In the genomic region with DNA sequence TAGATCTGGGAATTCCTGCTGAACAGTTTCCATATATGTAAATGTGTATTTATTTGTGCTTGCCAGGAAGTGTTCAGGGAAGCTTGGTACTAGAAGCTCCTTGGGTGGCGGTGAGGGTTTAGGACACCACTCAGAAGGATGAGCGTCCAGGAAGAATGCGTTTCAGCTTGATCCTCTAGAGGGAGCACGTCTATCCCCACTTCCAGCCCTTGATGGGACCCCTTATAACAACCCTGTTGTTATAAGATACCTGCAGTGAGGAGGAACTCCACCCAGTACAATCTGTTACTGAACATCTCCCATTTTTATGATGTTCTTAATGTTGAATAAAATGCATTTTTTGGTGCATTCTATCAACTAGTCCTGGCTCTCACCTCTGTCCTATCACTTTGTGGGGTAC, we compare ENCODE assay signal across 10 cellular contexts.
DNase-seq lines count a peak whose midpoint lies in the region; ATAC-seq and TF ChIP-seq lines count a peak whose summit lies in the region.
"Had no signal": no experiment of that assay in that cellular context is flagged by ENCODE, and none has a peak within 500 bp of the region (broad histone marks: within the 10 kb centered on the region; RNA-seq: fewer than 3 reads in every experiment).

No MANE protein-coding gene starts in this region.

- H3K4me3 ChIP-seq in HCT116 (replicated peaks in 1 of 2; ENCODE audit: low read depth in 1 of 2, low read length in 2 of 2) (no peak overlapping the region), kidney epithelial cell (ENCODE audit: low read depth, low read length) (no peak overlapping the region), suprapubic skin (no peak overlapping the region)
- H3K4me3 ChIP-seq: sigmoid colon had no signal

- H3K27ac ChIP-seq in HCT116 (ENCODE audit: low read depth, low read length) (no peak overlapping the region), suprapubic skin (no peak overlapping the region)
- H3K27ac ChIP-seq: sigmoid colon had no signal

- no peaks in the 10 kb centered on the region for H3K4me1 ChIP-seq in HCT116 (ENCODE audit: control insufficient read depth in 1 of 2, insufficient read depth in 2 of 2, low read length in 2 of 2)
- H3K4me1 ChIP-seq in suprapubic skin, result no peaks in the 10 kb centered on the region
- H3K4me1 ChIP-seq: sigmoid colon had no signal

- intact Hi-C loops in Calu3 (cut with micrococcal nuclease; ENCODE audit: unreplicated experiment), result no loop called here
- intact Hi-C loops in HCT116 (cut with micrococcal nuclease), result no loop called here
- intact Hi-C loops in activated T-helper 1 cell treated with anti-CD3 and anti-CD28 coated beads, Interleukin-12 subunit alpha, Interleukin-12 subunit beta, Interleukin-2, Interleukin-4 antibody, amounts not matched to agents 30 ng/mL and 10 ng/mL and 1 ng/mL, durations not matched to agents 14 hours and 24 hours and 36 hours (cut with micrococcal nuclease), result no loop called here
- intact Hi-C loops in activated T-helper 2 cell treated with anti-CD3 and anti-CD28 coated beads, Interferon-gamma antibody, Interleukin-2, Interleukin-4, amounts not matched to agents 10 μg/mL and 5 μg/mL and 100 μg/mL, durations not matched to agents 14 hours and 24 hours and 36 hours (cut with micrococcal nuclease), result loop anchor here (5.0 kb wide), 2 partner anchors 37 to 242 kb away; no protein-coding TSS in a partner anchor

- DNase-seq in Calu3, result no peak
- DNase-seq in HCT116 (ENCODE audit: low read depth, low spot score), result no peak
- DNase-seq in activated T-helper 1 cell treated with anti-CD3 and anti-CD28 coated beads, Interleukin-12 subunit alpha, Interleukin-12 subunit beta, Interleukin-2, Interleukin-4 antibody, amounts not matched to agents 30 ng/mL and 10 ng/mL and 1 ng/mL, durations not matched to agents 14 hours and 24 hours and 36 hours (ENCODE audit: low spot score), result no peak
- DNase-seq in kidney epithelial cell (ENCODE audit: low read depth), result no peak
- no peak for DNase-seq in activated T-helper 2 cell treated with anti-CD3 and anti-CD28 coated beads, Interferon-gamma antibody, Interleukin-2, Interleukin-4, amounts not matched to agents 10 μg/mL and 5 μg/mL and 100 μg/mL, durations not matched to agents 14 hours and 24 hours and 36 hours (ENCODE audit: low spot score)
- no peak for DNase-seq in suprapubic skin (ENCODE audit: low spot score in 2 of 2)
- no peak for DNase-seq in stimulated activated CD4-positive, alpha-beta T cell treated with anti-CD3 and anti-CD28 coated beads, Interleukin-2, amount 100 ng/mL, for 24 hours
- DNase-seq: NCI-H2029 treated with DMSO at 0.1 percent for 48 hours, sigmoid colon had no signal

- no peaks in the 10 kb centered on the region for H3K27me3 ChIP-seq in HCT116 (ENCODE audit: insufficient read depth, low read length)
- no peaks in the 10 kb centered on the region for H3K27me3 ChIP-seq in kidney epithelial cell (ENCODE audit: control insufficient read depth, insufficient read depth, low read length)
- no peaks in the 10 kb centered on the region for H3K27me3 ChIP-seq in suprapubic skin
- H3K27me3 ChIP-seq: sigmoid colon had no signal

- H3K27me3 Mint-ChIP-seq in Calu3 (ENCODE audit: unreplicated experiment), result no peaks in the 10 kb centered on the region
- H3K27me3 Mint-ChIP-seq in activated T-helper 1 cell treated with anti-CD3 and anti-CD28 coated beads, Interleukin-12 subunit alpha, Interleukin-12 subunit beta, Interleukin-2, Interleukin-4 antibody, amounts not matched to agents 30 ng/mL and 10 ng/mL and 1 ng/mL, durations not matched to agents 14 hours and 24 hours and 36 hours (ENCODE audit: insufficient read depth), result no peaks in the 10 kb centered on the region
- H3K27me3 Mint-ChIP-seq in activated T-helper 2 cell treated with anti-CD3 and anti-CD28 coated beads, Interferon-gamma antibody, Interleukin-2, Interleukin-4, amounts not matched to agents 10 μg/mL and 5 μg/mL and 100 μg/mL, durations not matched to agents 14 hours and 24 hours and 36 hours (ENCODE audit: low read depth), result no peaks in the 10 kb centered on the region

- H3K36me3 ChIP-seq in HCT116 (ENCODE audit: control insufficient read depth in 1 of 2, insufficient read depth in 2 of 2, low read length in 2 of 2) (no peaks in the 10 kb centered on the region), kidney epithelial cell (ENCODE audit: control insufficient read depth, insufficient read depth, low read length) (no peaks in the 10 kb centered on the region), suprapubic skin (no peaks in the 10 kb centered on the region)
- H3K36me3 ChIP-seq: sigmoid colon had no signal

- TF ChIP-seq RAD21 in HCT116 (IDR thresholded peaks at IDR 0.05; ENCODE audit: low read depth), result peak; percentile 42; the same call in 1 of the 2 replicates

- peak; percentile 13 for TF ChIP-seq CTCF in Calu3 (IDR thresholded peaks at IDR 0.05; ENCODE audit: unreplicated experiment)
- peak; percentile 33 to 75 (median 72); a peak in 5 of 6 replicates for TF ChIP-seq CTCF in HCT116 (IDR thresholded peaks at IDR 0.05 in 2 of 3, conservative IDR thresholded peaks at IDR 0.05 in 1 of 3; ENCODE audit: borderline replicate concordance in 1 of 3, insufficient read depth in 1 of 3, low read depth in 2 of 3, low read length in 2 of 3)
- TF ChIP-seq CTCF in kidney epithelial cell (IDR thresholded peaks at IDR 0.05; ENCODE audit: insufficient read depth, low read length, poor library complexity, severe bottlenecking), result peak; percentile 42
- no peak for TF ChIP-seq CTCF in suprapubic skin (IDR thresholded peaks at IDR 0.05)

- H3K27ac Mint-ChIP-seq in Calu3 (ENCODE audit: unreplicated experiment), result no peak overlapping the region
- peak overlapping the region; percentile 42 for H3K27ac Mint-ChIP-seq in activated T-helper 1 cell treated with anti-CD3 and anti-CD28 coated beads, Interleukin-12 subunit alpha, Interleukin-12 subunit beta, Interleukin-2, Interleukin-4 antibody, amounts not matched to agents 30 ng/mL and 10 ng/mL and 1 ng/mL, durations not matched to agents 14 hours and 24 hours and 36 hours
- H3K27ac Mint-ChIP-seq in activated T-helper 2 cell treated with anti-CD3 and anti-CD28 coated beads, Interferon-gamma antibody, Interleukin-2, Interleukin-4, amounts not matched to agents 10 μg/mL and 5 μg/mL and 100 μg/mL, durations not matched to agents 14 hours and 24 hours and 36 hours, result no peak overlapping the region

- no peaks in the 10 kb centered on the region for H3K36me3 Mint-ChIP-seq in Calu3 (ENCODE audit: insufficient read depth, unreplicated experiment)
- H3K36me3 Mint-ChIP-seq in activated T-helper 1 cell treated with anti-CD3 and anti-CD28 coated beads, Interleukin-12 subunit alpha, Interleukin-12 subunit beta, Interleukin-2, Interleukin-4 antibody, amounts not matched to agents 30 ng/mL and 10 ng/mL and 1 ng/mL, durations not matched to agents 14 hours and 24 hours and 36 hours (ENCODE audit: low read depth), result peaks cover 71% of the 10 kb centered on the region
- H3K36me3 Mint-ChIP-seq in activated T-helper 2 cell treated with anti-CD3 and anti-CD28 coated beads, Interferon-gamma antibody, Interleukin-2, Interleukin-4, amounts not matched to agents 10 μg/mL and 5 μg/mL and 100 μg/mL, durations not matched to agents 14 hours and 24 hours and 36 hours (ENCODE audit: low read depth), result peaks cover 80% of the 10 kb centered on the region

- no peaks in the 10 kb centered on the region for H4K20me1 ChIP-seq in HCT116 (ENCODE audit: insufficient read depth)

- no peak overlapping the region for H3K4me2 ChIP-seq in HCT116 (ENCODE audit: low read length)

- WGBS in suprapubic skin, result 54% methylated on average over 4 of the region's 4 CpGs

- BruUV-seq in Calu3 (replicated peaks; lab: Mats Ljungman, UMichigan) (no TSS peak), HCT116 (replicated peaks; lab: Mats Ljungman, UMichigan) (no TSS peak)

- no peak overlapping the region for H3K4me3 Mint-ChIP-seq in Calu3 (ENCODE audit: low read depth, unreplicated experiment)
- H3K4me3 Mint-ChIP-seq in activated T-helper 1 cell treated with anti-CD3 and anti-CD28 coated beads, Interleukin-12 subunit alpha, Interleukin-12 subunit beta, Interleukin-2, Interleukin-4 antibody, amounts not matched to agents 30 ng/mL and 10 ng/mL and 1 ng/mL, durations not matched to agents 14 hours and 24 hours and 36 hours, result no peak overlapping the region
- no peak overlapping the region for H3K4me3 Mint-ChIP-seq in activated T-helper 2 cell treated with anti-CD3 and anti-CD28 coated beads, Interferon-gamma antibody, Interleukin-2, Interleukin-4, amounts not matched to agents 10 μg/mL and 5 μg/mL and 100 μg/mL, durations not matched to agents 14 hours and 24 hours and 36 hours (ENCODE audit: low read depth)

- H3K4me1 Mint-ChIP-seq in Calu3 (ENCODE audit: low read depth, unreplicated experiment), result no peaks in the 10 kb centered on the region
- peaks cover 55% of the 10 kb centered on the region for H3K4me1 Mint-ChIP-seq in activated T-helper 1 cell treated with anti-CD3 and anti-CD28 coated beads, Interleukin-12 subunit alpha, Interleukin-12 subunit beta, Interleukin-2, Interleukin-4 antibody, amounts not matched to agents 30 ng/mL and 10 ng/mL and 1 ng/mL, durations not matched to agents 14 hours and 24 hours and 36 hours (ENCODE audit: low read depth)
- peaks cover 35% of the 10 kb centered on the region for H3K4me1 Mint-ChIP-seq in activated T-helper 2 cell treated with anti-CD3 and anti-CD28 coated beads, Interferon-gamma antibody, Interleukin-2, Interleukin-4, amounts not matched to agents 10 μg/mL and 5 μg/mL and 100 μg/mL, durations not matched to agents 14 hours and 24 hours and 36 hours (ENCODE audit: low read depth)

- TF ChIP-seq POLR2A in HCT116 (IDR thresholded peaks at IDR 0.05; ENCODE audit: borderline replicate concordance, extremely low read depth, insufficient read depth, insufficient read length), result no peak
- no peak for TF ChIP-seq POLR2A in suprapubic skin (IDR thresholded peaks at IDR 0.05)

- no peak overlapping the region for H2AFZ ChIP-seq in HCT116 (ENCODE audit: low read depth, low read length, poor library complexity, severe bottlenecking)

- H3K9ac ChIP-seq in HCT116 (ENCODE audit: low read length), result no peak overlapping the region

- H3K9me2 ChIP-seq in HCT116 (ENCODE audit: insufficient read depth), result no peaks in the 10 kb centered on the region

- H3K79me2 ChIP-seq in HCT116 (ENCODE audit: insufficient read depth, low read length), result no peaks in the 10 kb centered on the region

- TF ChIP-seq EP300 in suprapubic skin (IDR thresholded peaks at IDR 0.05), result no peak

- peak; percentile 92 for ATAC-seq in HCT116
- ATAC-seq in GM21360 (IDR thresholded peaks at IDR 0.05; ENCODE audit: unreplicated experiment), result no peak

- no peaks in the 10 kb centered on the region for H3K9me3 ChIP-seq in HCT116 (ENCODE audit: control insufficient read depth in 1 of 2, insufficient read depth in 1 of 2, low read depth in 1 of 2, low read length in 2 of 2)
- H3K9me3 ChIP-seq in suprapubic skin, result no peaks in the 10 kb centered on the region
- H3K9me3 ChIP-seq: sigmoid colon had no signal

- POLR2A ChIA-PET in HCT116 (lab: Charles Lee), result no interaction called here

- CTCF ChIA-PET in Calu3 (lab: Charles Lee) (interaction anchor here (1.0 kb wide), 1 partner anchor 117 kb away, joined by 4 read pairs; no protein-coding TSS in a partner anchor), HCT116 (lab: Charles Lee) (interaction anchor here (0.6 to 2.2 kb wide), 7 partner anchors 9 to 123 kb away, joined by 3 to 8 read pairs (median 3); no protein-coding TSS in a partner anchor)

- RAD21 ChIA-PET in HCT116 (lab: Charles Lee; ENCODE audit: low non-redundant PET in 1 of 2, low total read pairs in 2 of 2, uncharacterized antibody in 2 of 2, unreplicated experiment in 2 of 2), result no interaction called here

- H3K9me3 Mint-ChIP-seq in Calu3 (ENCODE audit: low read depth, unreplicated experiment), result no peaks in the 10 kb centered on the region
- no peaks in the 10 kb centered on the region for H3K9me3 Mint-ChIP-seq in activated T-helper 1 cell treated with anti-CD3 and anti-CD28 coated beads, Interleukin-12 subunit alpha, Interleukin-12 subunit beta, Interleukin-2, Interleukin-4 antibody, amounts not matched to agents 30 ng/mL and 10 ng/mL and 1 ng/mL, durations not matched to agents 14 hours and 24 hours and 36 hours
- H3K9me3 Mint-ChIP-seq in activated T-helper 2 cell treated with anti-CD3 and anti-CD28 coated beads, Interferon-gamma antibody, Interleukin-2, Interleukin-4, amounts not matched to agents 10 μg/mL and 5 μg/mL and 100 μg/mL, durations not matched to agents 14 hours and 24 hours and 36 hours, result no peaks in the 10 kb centered on the region

Comparison
In these comparisons a context has a peak if more than half of its experiments do, and no peak if none do; other contexts are left out.
1. CTCF ChIP-seq: peak in Calu3 (single experiment), HCT116 (3 of 3) and kidney epithelial cell (single experiment); none in suprapubic skin (0 of 2).